In the genomic region with DNA sequence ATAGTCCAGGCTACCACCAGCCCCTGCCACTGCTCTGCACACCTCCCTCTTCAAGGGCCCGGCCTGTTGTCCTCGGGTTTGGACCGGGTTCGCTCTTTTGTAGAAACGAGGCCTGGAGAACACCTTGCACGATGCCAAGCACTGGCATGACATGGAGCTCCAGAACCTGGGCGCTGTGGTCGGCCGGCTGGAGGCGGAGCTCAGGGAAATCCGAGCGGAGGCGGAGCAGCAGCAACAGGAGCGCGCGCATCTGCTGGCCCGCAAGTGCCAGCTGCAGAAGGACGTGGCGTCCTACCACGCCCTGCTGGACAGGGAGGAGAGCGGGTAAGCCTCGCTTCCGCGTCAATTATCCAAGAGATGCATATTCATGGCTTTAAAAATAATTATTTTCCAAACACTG, we compare ENCODE assay signal across 16 cellular contexts.
DNase-seq lines count a peak whose midpoint lies in the region; ATAC-seq and TF ChIP-seq lines count a peak whose summit lies in the region.
"Had no signal": no experiment of that assay in that cellular context is flagged by ENCODE, and none has a peak within 500 bp of the region (broad histone marks: within the 10 kb centered on the region; RNA-seq: fewer than 3 reads in every experiment).

No MANE protein-coding gene starts in this region.

- H3K4me3 Mint-ChIP-seq in endodermal cell (peak overlapping the region; percentile 35), neural progenitor cell (no peak overlapping the region)
- H3K4me3 Mint-ChIP-seq: effector memory CD8-positive, alpha-beta T cell had no signal

- ATAC-seq in right lobe of liver (no peak), sciatic nerve (no peak)
- ATAC-seq: effector memory CD8-positive, alpha-beta T cell had no signal

- no peak for TF ChIP-seq CTCF in endodermal cell (conservative IDR thresholded peaks at IDR 0.05)
- TF ChIP-seq CTCF in neural progenitor cell (IDR thresholded peaks at IDR 0.05) = no peak
- no peak for TF ChIP-seq CTCF in right lobe of liver (IDR thresholded peaks at IDR 0.05)

- H3K4me1 Mint-ChIP-seq in endodermal cell = peaks cover 24% of the 10 kb centered on the region
- H3K4me1 Mint-ChIP-seq in neural progenitor cell = peaks cover 63% of the 10 kb centered on the region

- no peak for TF ChIP-seq POLR2A in right lobe of liver (IDR thresholded peaks at IDR 0.05)

- H3K4me2 ChIP-seq in neural progenitor cell = peak overlapping the region; percentile 59
- H3K4me2 ChIP-seq: BLaER1 treated with 17β-estradiol and CSF1 and Interleukin-3, amounts not matched to agents 10 nM and 100 nM; PC-9 had no signal

- H4K20me1 ChIP-seq in neural progenitor cell (ENCODE audit: low read depth) = no peaks in the 10 kb centered on the region
- H4K20me1 ChIP-seq: BLaER1 treated with 17β-estradiol and CSF1 and Interleukin-3, amounts not matched to agents 10 nM and 100 nM had no signal

- H3K27ac Mint-ChIP-seq in endodermal cell = no peak overlapping the region
- peak overlapping the region; percentile 22 for H3K27ac Mint-ChIP-seq in neural progenitor cell
- H3K27ac Mint-ChIP-seq: effector memory CD8-positive, alpha-beta T cell had no signal

- DNase-seq in ELF-1 (ENCODE audit: low read depth, low spot score) = peak; percentile 66
- peak; percentile 17 for DNase-seq in NCI-H2227 treated with DMSO at 0.1 percent for 48 hours (lab: John Stamatoyannopoulos, UW)
- DNase-seq in endodermal cell = peak; percentile 83
- DNase-seq in neural progenitor cell (ENCODE audit: low spot score) = peak; percentile 71
- no peak for DNase-seq in NCI-H1417 treated with DMSO at 0.1 percent for 48 hours (lab: John Stamatoyannopoulos, UW)
- DNase-seq in right lobe of liver = no peak
- DNase-seq in sciatic nerve (ENCODE audit: low spot score) = no peak
- DNase-seq in SW 1271 (lab: John Stamatoyannopoulos, UW) = no peak
- DNase-seq: activated CD8-positive, alpha-beta memory T cell treated with anti-CD3 and anti-CD28 coated beads, Interleukin-2, amount 50 U/mL, for 48 hours; effector memory CD8-positive, alpha-beta T cell; GM23248; PC-9; stimulated activated CD4-positive, alpha-beta T cell treated with anti-CD3 and anti-CD28 coated beads, Interleukin-12 subunit alpha, Interleukin-12 subunit beta, amount 100 ng/mL, for 4 hours; stimulated activated CD8-positive, alpha-beta memory T cell treated with anti-CD3 and anti-CD28 coated beads, Interleukin-4, amount 100 ng/mL, for 48 hours; T1000 had no signal

- peaks cover 18% of the 10 kb centered on the region for H3K27me3 Mint-ChIP-seq in endodermal cell (ENCODE audit: insufficient read depth)
- peaks cover 6% of the 10 kb centered on the region for H3K27me3 Mint-ChIP-seq in neural progenitor cell (ENCODE audit: insufficient read depth, low read depth)
- H3K27me3 Mint-ChIP-seq: effector memory CD8-positive, alpha-beta T cell had no signal

- H3K9me3 Mint-ChIP-seq in endodermal cell (no peaks in the 10 kb centered on the region), neural progenitor cell (peaks cover 8% of the 10 kb centered on the region)
- H3K9me3 Mint-ChIP-seq: effector memory CD8-positive, alpha-beta T cell had no signal

- no peaks in the 10 kb centered on the region for H3K79me2 ChIP-seq in neural progenitor cell (ENCODE audit: low read depth)

- H3K27ac ChIP-seq in endodermal cell (ENCODE audit: low read depth, low read length) (no peak overlapping the region), neural progenitor cell (peak overlapping the region; percentile 82), right lobe of liver (no peak overlapping the region)
- H3K27ac ChIP-seq: BLaER1 treated with 17β-estradiol and CSF1 and Interleukin-3, amounts not matched to agents 10 nM and 100 nM; GM23248; PC-9 had no signal

- H2AFZ ChIP-seq in neural progenitor cell (replicated peaks) = peak overlapping the region; percentile 24
- H2AFZ ChIP-seq: GM23248, PC-9 had no signal

- H3K4me3 ChIP-seq in endodermal cell (ENCODE audit: low read length) = no peak overlapping the region
- H3K4me3 ChIP-seq in neural progenitor cell = no peak overlapping the region
- H3K4me3 ChIP-seq in right lobe of liver = no peak overlapping the region
- H3K4me3 ChIP-seq: BLaER1 treated with 17β-estradiol and CSF1 and Interleukin-3, amounts not matched to agents 10 nM and 100 nM; GM23248; PC-9 had no signal

- H3K36me3 Mint-ChIP-seq in endodermal cell (ENCODE audit: low read depth) (no peaks in the 10 kb centered on the region), neural progenitor cell (no peaks in the 10 kb centered on the region)

- no peak overlapping the region for H3K9ac ChIP-seq in endodermal cell (ENCODE audit: extremely low read depth, low read length, poor library complexity, severe bottlenecking)
- no peak overlapping the region for H3K9ac ChIP-seq in neural progenitor cell
- H3K9ac ChIP-seq: BLaER1 treated with 17β-estradiol and CSF1 and Interleukin-3, amounts not matched to agents 10 nM and 100 nM; GM23248 had no signal

- H3K36me3 ChIP-seq in endodermal cell (ENCODE audit: control insufficient read depth, insufficient read depth, low read length) (no peaks in the 10 kb centered on the region), neural progenitor cell (no peaks in the 10 kb centered on the region), right lobe of liver (no peaks in the 10 kb centered on the region)
- H3K36me3 ChIP-seq: BLaER1 treated with 17β-estradiol and CSF1 and Interleukin-3, amounts not matched to agents 10 nM and 100 nM had no signal

- WGBS in endodermal cell (ENCODE audit: insufficient coverage in 1 of 2, insufficient read length in 1 of 2), 2 experiments = 83 to 85% methylated on average over 20 to 24 of the region's 24 CpGs
- 50% methylated on average over 2 of the region's 24 CpGs for WGBS in right lobe of liver (ENCODE audit: insufficient coverage, low coverage, low lambda C conversion rate, missing lambda C conversion rate)

- H3K9me3 ChIP-seq in endodermal cell (ENCODE audit: control insufficient read depth, low read length) (no peaks in the 10 kb centered on the region), neural progenitor cell (ENCODE audit: low read depth) (no peaks in the 10 kb centered on the region), right lobe of liver (no peaks in the 10 kb centered on the region)

- H3K27me3 ChIP-seq in endodermal cell (ENCODE audit: control insufficient read depth, insufficient read depth, low read length, poor library complexity, severe bottlenecking) = no peaks in the 10 kb centered on the region
- H3K27me3 ChIP-seq in neural progenitor cell = no peaks in the 10 kb centered on the region
- H3K27me3 ChIP-seq in right lobe of liver = no peaks in the 10 kb centered on the region
- H3K27me3 ChIP-seq: BLaER1 treated with 17β-estradiol and CSF1 and Interleukin-3, amounts not matched to agents 10 nM and 100 nM had no signal

- H3K4me1 ChIP-seq in endodermal cell (ENCODE audit: control insufficient read depth, insufficient read depth, low read length) (peaks cover 4% of the 10 kb centered on the region), neural progenitor cell (peaks cover 71% of the 10 kb centered on the region), right lobe of liver (peaks cover 0 to 27% (median 8%) of the 10 kb centered on the region in 4 donors)

- intact Hi-C loops in right lobe of liver (cut with DNase I) = no loop called here
- intact Hi-C loops in sciatic nerve (cut with DNase I) = no loop called here

- H3F3A ChIP-seq in neural progenitor cell (ENCODE audit: low read depth) = peaks cover 45% of the 10 kb centered on the region

Comparison
In these comparisons a context has a peak if more than half of its experiments do, and no peak if none do; other contexts are left out.
1. DNase-seq: peak in ELF-1 (single experiment), NCI-H2227 treated with DMSO at 0.1 percent for 48 hours (single experiment), endodermal cell (single experiment) and neural progenitor cell (single experiment); none in NCI-H1417 treated with DMSO at 0.1 percent for 48 hours (single experiment), right lobe of liver (0 of 3), sciatic nerve (single experiment) and SW 1271 (0 of 2).